25 cellular contexts compared by ENCODE assay signal in the genomic region with DNA sequence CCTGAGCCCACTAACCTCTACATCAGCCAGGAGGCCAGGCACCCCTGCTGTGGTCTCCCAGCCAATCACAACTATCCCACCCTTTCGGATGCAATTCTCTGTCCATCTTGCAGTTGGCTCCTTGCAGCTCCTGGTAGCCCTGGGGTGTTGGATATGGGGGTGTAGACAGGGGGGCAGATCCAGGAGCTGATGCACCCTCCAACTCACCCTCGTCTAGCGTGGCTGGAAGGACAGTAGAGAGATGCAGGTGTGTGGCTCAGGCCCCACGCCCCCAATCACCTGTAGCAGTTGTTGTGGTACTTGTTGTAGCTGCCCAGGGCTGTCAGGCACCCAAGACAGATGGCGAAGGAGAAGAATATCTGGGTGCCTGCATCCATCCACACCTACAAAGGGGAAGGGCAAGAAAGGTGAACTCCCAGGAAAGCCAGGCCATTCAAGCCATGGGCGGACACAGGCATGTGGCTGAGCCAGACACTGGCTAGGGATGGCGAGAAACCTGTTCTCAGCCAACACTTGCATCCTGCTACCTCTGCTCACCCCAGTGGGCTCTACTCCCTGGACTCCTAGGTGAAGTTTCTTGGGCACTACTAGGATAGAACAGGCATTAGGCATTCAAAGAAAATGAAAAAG. TPM values are rescaled to one million over a fixed set of nuclear protein-coding genes. Genes with fewer than 3 reads are reported as not detected.
DNase-seq lines count a peak whose midpoint lies in the region; ATAC-seq, FAIRE-seq and TF ChIP-seq lines count a peak whose summit lies in the region.
"Had no signal": no experiment of that assay in that cellular context is flagged by ENCODE, and none has a peak within 500 bp of the region (broad histone marks: within the 10 kb centered on the region; RNA-seq: fewer than 3 reads in every experiment).

No MANE protein-coding gene starts in this region.

- DNase-seq in activated naive CD4-positive, alpha-beta T cell treated with anti-CD3 and anti-CD28 coated beads for 36 hours: peak; percentile 2
- DNase-seq in activated naive CD4-positive, alpha-beta T cell treated with anti-CD3 and anti-CD28 coated beads, Interleukin-2, amount 50 U/mL, for 16 hours: no peak
- DNase-seq in endodermal cell (peak; percentile 40), posterior vena cava (ENCODE audit: low spot score) (peak; percentile 36), urothelium cell line (ENCODE audit: low spot score) (no peak), DMS 273 (lab: John Stamatoyannopoulos, UW; ENCODE audit: unreplicated experiment) (no peak), G401 (ENCODE audit: low spot score) (no peak)
- DNase-seq: DMS79 treated with DMSO at 0.1 percent for 48 hours, KBM-7, MM.1S, NCI-H1048, NCI-H1417 treated with DMSO at 0.1 percent for 48 hours, NCI-H2029, NCI-H226, NCI-H510A treated with DMSO at 0.1 percent for 48 hours, NCI-H748 treated with DMSO at 0.1 percent for 48 hours, SHP77 treated with DMSO at 0.1 percent for 48 hours had no signal

- no peaks in the 10 kb centered on the region for H3K36me3 Mint-ChIP-seq in activated naive CD4-positive, alpha-beta T cell treated with anti-CD3 and anti-CD28 coated beads for 36 hours (ENCODE audit: low read depth)
- no peaks in the 10 kb centered on the region for H3K36me3 Mint-ChIP-seq in endodermal cell (ENCODE audit: low read depth)

- H3K9ac ChIP-seq in endodermal cell (ENCODE audit: extremely low read depth, low read length, poor library complexity, severe bottlenecking): no peak overlapping the region

- no peaks in the 10 kb centered on the region for H3K4me1 Mint-ChIP-seq in activated naive CD4-positive, alpha-beta T cell treated with anti-CD3 and anti-CD28 coated beads for 36 hours (ENCODE audit: low read depth)
- no peaks in the 10 kb centered on the region for H3K4me1 Mint-ChIP-seq in endodermal cell
- H3K4me1 Mint-ChIP-seq: B cell had no signal

- intact Hi-C loops in activated naive CD4-positive, alpha-beta T cell treated with anti-CD3 and anti-CD28 coated beads for 36 hours (cut with micrococcal nuclease): no loop called here
- intact Hi-C loops in posterior vena cava (cut with DNase I): no loop called here

- no peaks in the 10 kb centered on the region for H3K36me3 ChIP-seq in endodermal cell (ENCODE audit: control insufficient read depth, insufficient read depth, low read length)
- H3K36me3 ChIP-seq: HAP-1 had no signal

- in situ Hi-C loops in G401 (cut with HindIII; ENCODE audit: low sequenced_read_pairs): no loop called here

- no peaks in the 10 kb centered on the region for H3K27me3 Mint-ChIP-seq in activated naive CD4-positive, alpha-beta T cell treated with anti-CD3 and anti-CD28 coated beads for 36 hours (ENCODE audit: low read depth)
- H3K27me3 Mint-ChIP-seq in endodermal cell (ENCODE audit: insufficient read depth): peaks cover 14% of the 10 kb centered on the region

- no peaks in the 10 kb centered on the region for H3K9me3 Mint-ChIP-seq in activated naive CD4-positive, alpha-beta T cell treated with anti-CD3 and anti-CD28 coated beads for 36 hours
- H3K9me3 Mint-ChIP-seq in endodermal cell: no peaks in the 10 kb centered on the region

- 92 to 100% methylated on average over 2 to 7 of the region's 7 CpGs for WGBS in endodermal cell (ENCODE audit: insufficient coverage in 1 of 2, insufficient read length in 1 of 2), 2 experiments

- no peak for ATAC-seq in activated CD4-positive, CD25-positive, alpha-beta regulatory T cell treated with anti-CD3 and anti-CD28 coated beads, Interleukin-2, amount 50 U/mL, for 24 hours
- ATAC-seq: GM12878 had no signal

- H3K27ac Mint-ChIP-seq in activated naive CD4-positive, alpha-beta T cell treated with anti-CD3 and anti-CD28 coated beads for 36 hours: no peak overlapping the region
- no peak overlapping the region for H3K27ac Mint-ChIP-seq in endodermal cell
- H3K27ac Mint-ChIP-seq: B cell had no signal

- FAIRE-seq in urothelium cell line (lab: Jason Lieb, UNC): peak; percentile 13
- FAIRE-seq: A204.1, D721Med, GM12878 had no signal

- no peak overlapping the region for H3K27ac ChIP-seq in endodermal cell (ENCODE audit: low read depth, low read length)
- H3K27ac ChIP-seq: RWPE1 had no signal

- H3K4me1 ChIP-seq in endodermal cell (ENCODE audit: control insufficient read depth, insufficient read depth, low read length): no peaks in the 10 kb centered on the region
- H3K4me1 ChIP-seq: HAP-1 had no signal

- H3K27me3 ChIP-seq in endodermal cell (ENCODE audit: control insufficient read depth, insufficient read depth, low read length, poor library complexity, severe bottlenecking): no peaks in the 10 kb centered on the region

- H3K4me3 ChIP-seq in endodermal cell (ENCODE audit: low read length): no peak overlapping the region
- H3K4me3 ChIP-seq: GM12878, HAP-1 had no signal

- TF ChIP-seq CTCF in endodermal cell (conservative IDR thresholded peaks at IDR 0.05): no peak

- H3K9me3 ChIP-seq in endodermal cell (ENCODE audit: control insufficient read depth, low read length): no peaks in the 10 kb centered on the region
- H3K9me3 ChIP-seq: HAP-1 had no signal

- CTCF ChIA-PET in activated naive CD4-positive, alpha-beta T cell treated with anti-CD3 and anti-CD28 coated beads for 36 hours (lab: Charles Lee): interaction anchor here (0.5 kb wide), 1 partner anchor 123 kb away, joined by 5 read pairs; no protein-coding TSS in a partner anchor

- H3K4me3 Mint-ChIP-seq in activated naive CD4-positive, alpha-beta T cell treated with anti-CD3 and anti-CD28 coated beads for 36 hours: no peak overlapping the region
- no peak overlapping the region for H3K4me3 Mint-ChIP-seq in endodermal cell
- H3K4me3 Mint-ChIP-seq: B cell had no signal

RNA-seq across cellular contexts. Expression of a gene that starts 13.4 kb away (rescaled TPM):
- under 1 TPM in 1 of 2 experiments, not detected in 1; 0.21 TPM for total RNA-seq in activated naive CD4-positive, alpha-beta T cell treated with anti-CD3 and anti-CD28 coated beads for 36 hours
- total RNA-seq in endodermal cell (1 to 10 TPM in 1 of 2 donors, under 1 TPM in 1; 0.58 to 1.3 TPM), posterior vena cava (1 to 10 TPM in 1 of 2 donors, under 1 TPM in 1; 1.00 to 1.0 TPM)
- polyA plus RNA-seq in endodermal cell (2013, experiment 1 of 2): 0.43 TPM
- not detected for polyA plus RNA-seq in endodermal cell (2013, experiment 2 of 2)
- not detected in 2 replicates for total RNA-seq in G401 (2014; rRNA removed; shearing (Covaris generic))
- total RNA-seq: B cell, HT1080 had no signal

RNA-seq across cellular contexts. Expression of a gene that starts 35.2 kb away (rescaled TPM):
- total RNA-seq in activated naive CD4-positive, alpha-beta T cell treated with anti-CD3 and anti-CD28 coated beads for 36 hours: not detected
- total RNA-seq in endodermal cell (1 to 10 TPM; 1.1 to 2.4 TPM), posterior vena cava (not detected)
- not detected for polyA plus RNA-seq in endodermal cell (2013, experiment 1 of 2)
- polyA plus RNA-seq in endodermal cell (2013, experiment 2 of 2): not detected
- total RNA-seq in G401 (2014; rRNA removed; shearing (Covaris generic)): not detected in 2 replicates
- total RNA-seq: HT1080 had no signal

Comparison
In these comparisons a context has a peak if more than half of its experiments do, and no peak if none do; other contexts are left out.
1. DNase-seq: peak in activated naive CD4-positive, alpha-beta T cell treated with anti-CD3 and anti-CD28 coated beads for 36 hours (single experiment), endodermal cell (single experiment) and posterior vena cava (single experiment); none in activated naive CD4-positive, alpha-beta T cell treated with anti-CD3 and anti-CD28 coated beads, Interleukin-2, amount 50 U/mL, for 16 hours (single experiment), urothelium cell line (single experiment), DMS 273 (single experiment) and G401 (single experiment).